2 cellular contexts compared by ENCODE assay signal in genomic region chr12:46107591-46107990, GRCh38.
TF ChIP-seq lines count a peak whose summit lies in the region.

No MANE protein-coding gene starts in this region.

TF ChIP-seq in GM23338, 12 proteins besides CTCF, POLR2A, EP300 and RAD21:
- TF ChIP-seq REST (IDR thresholded peaks at IDR 0.05; ENCODE audit: unreplicated experiment) (no peak), NANOG (IDR thresholded peaks at IDR 0.05; ENCODE audit: borderline replicate concordance) (no peak), POLR2AphosphoS5 (IDR thresholded peaks at IDR 0.05; ENCODE audit: low read depth) (no peak), EZH2phosphoT487 (IDR thresholded peaks at IDR 0.05; ENCODE audit: unreplicated experiment) (no peak), ZNF114 (CRISPR knock-in tag; IDR thresholded peaks at IDR 0.05) (no peak), STAT1 (IDR thresholded peaks at IDR 0.05; ENCODE audit: unreplicated experiment) (no peak)

TF ChIP-seq in IMR-90, 13 proteins besides CTCF, POLR2A, EP300 and RAD21:
- no peak for TF ChIP-seq RCOR1 (IDR thresholded peaks at IDR 0.05; ENCODE audit: insufficient replicate concordance, low read length)
- TF ChIP-seq USF2 (IDR thresholded peaks at IDR 0.05; ENCODE audit: low read depth, low read length), result no peak
- no peak for TF ChIP-seq NFE2L2 (IDR thresholded peaks at IDR 0.05; ENCODE audit: low read depth, low read length)
- TF ChIP-seq MAFK (IDR thresholded peaks at IDR 0.05; ENCODE audit: low read depth, low read length), result no peak
- TF ChIP-seq ELK1 (IDR thresholded peaks at IDR 0.05; ENCODE audit: borderline replicate concordance, low read depth, low read length), result no peak
- TF ChIP-seq FOS (IDR thresholded peaks at IDR 0.05; ENCODE audit: low read depth, low read length), result no peak
- TF ChIP-seq RFX5 (IDR thresholded peaks at IDR 0.05; ENCODE audit: low read depth, low read length), result no peak
- TF ChIP-seq CEBPB (IDR thresholded peaks at IDR 0.05; ENCODE audit: low read depth, low read length), result no peak
- no peak for TF ChIP-seq MXI1 (IDR thresholded peaks at IDR 0.05; ENCODE audit: borderline replicate concordance, low read depth, low read length)
- TF ChIP-seq SMC3 (IDR thresholded peaks at IDR 0.05; ENCODE audit: low read depth, low read length), result no peak
- TF ChIP-seq CHD1 (IDR thresholded peaks at IDR 0.05; ENCODE audit: low read depth, low read length), result no peak
- TF ChIP-seq MAZ (IDR thresholded peaks at IDR 0.05; ENCODE audit: borderline replicate concordance, low read depth, low read length), result no peak
- no peak for TF ChIP-seq BHLHE40 (IDR thresholded peaks at IDR 0.05; ENCODE audit: low read depth, low read length)
